8 cellular contexts compared by ENCODE assay signal in the genomic region with DNA sequence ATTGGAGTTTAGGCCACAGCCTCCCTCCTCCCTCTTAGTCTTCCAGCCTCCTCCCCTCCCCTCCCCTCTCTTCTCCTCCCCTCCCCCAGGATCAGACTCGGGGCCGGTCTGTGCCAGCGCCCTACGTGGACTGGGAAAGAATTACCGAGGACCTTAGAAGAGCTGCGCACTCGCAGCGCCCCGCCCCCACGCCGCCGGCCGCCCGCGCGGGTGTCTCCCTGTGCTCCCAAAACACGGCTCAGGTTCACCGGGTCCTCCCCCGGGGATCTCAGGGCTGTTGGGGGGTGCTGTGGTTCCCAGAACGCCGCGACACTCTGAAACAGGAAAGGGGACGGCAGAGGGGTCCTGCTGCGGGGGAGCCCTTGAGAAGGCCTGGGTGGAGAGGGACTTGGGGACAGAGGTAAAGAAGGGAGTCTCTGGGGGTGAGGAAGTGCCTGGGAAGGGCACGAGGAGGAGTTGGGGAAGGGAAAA.
DNase-seq lines count a peak whose midpoint lies in the region; ATAC-seq, FAIRE-seq and TF ChIP-seq lines count a peak whose summit lies in the region.

No MANE protein-coding gene starts in this region.

- CTCF ChIA-PET in K562 (lab: Yijun Ruan, JAX; ENCODE audit: low intra/inter-chr PET ratio) = no interaction called here

- H3K27me3 ChIP-seq in K562 (ENCODE audit: control insufficient read depth in 2 of 2, insufficient read depth in 2 of 2, low read length in 2 of 2) (no peaks in the 10 kb centered on the region), hepatocyte (no peaks in the 10 kb centered on the region), prostate gland (replicated peaks; ENCODE audit: insufficient read depth) (no peaks in the 10 kb centered on the region)

- no peaks in the 10 kb centered on the region for H3K9me2 ChIP-seq in hepatocyte (replicated peaks; ENCODE audit: insufficient read depth)

- peak; percentile 25 to 37; a peak in 2 of 4 replicates for TF ChIP-seq RAD21 in K562 (CRISPR knock-in tag; conservative IDR thresholded peaks at IDR 0.05 in 1 of 2, IDR thresholded peaks at IDR 0.05 in 1 of 2)

- H3K9me3 ChIP-seq in K562 (replicated peaks; ENCODE audit: control insufficient read depth, insufficient read depth, low read depth, low read length) (no peaks in the 10 kb centered on the region), hepatocyte (ENCODE audit: low read depth) (no peaks in the 10 kb centered on the region), prostate gland (no peaks in the 10 kb centered on the region)

- FAIRE-seq in K562 (lab: Jason Lieb, UNC) = peak; percentile 79

- no peaks in the 10 kb centered on the region for H3K9me1 ChIP-seq in K562 (ENCODE audit: control insufficient read depth, insufficient read depth, low read length)

- H3K4me3 ChIP-seq in K562 (peak overlapping the region; percentile 56), hepatocyte (no peak overlapping the region), prostate gland (no peak overlapping the region)

- ATAC-seq in K562 (peak; percentile 94), GM18517 (IDR thresholded peaks at IDR 0.05; ENCODE audit: unreplicated experiment) (no peak), HG03175 (IDR thresholded peaks at IDR 0.05; ENCODE audit: unreplicated experiment) (no peak)

- intact Hi-C loops in K562 (cut with micrococcal nuclease) = loop anchor here (1.0 kb wide), 2 partner anchors 10 to 121 kb away; no protein-coding TSS in a partner anchor
- intact Hi-C loops in prostate gland (cut with DNase I) = loop anchor here (2.0 to 10.0 kb wide), 3 partner anchors 120 to 260 kb away; no protein-coding TSS in a partner anchor

- H3K27ac ChIP-seq in K562 (ENCODE audit: extremely low read depth, low read depth, low read length) (peak overlapping the region; percentile 86), hepatocyte (no peak overlapping the region), prostate gland (no peak overlapping the region)

- peak overlapping the region; percentile 48 for H3K4me3 Mint-ChIP-seq in T-helper 1 cell treated with Interleukin-12 subunit alpha and Interleukin-12 subunit beta and Interleukin-4 antibody, amounts not matched to agents 30 μg/mL and 1 μg/mL, for 36 hours

- TF ChIP-seq CTCF in K562 (IDR thresholded peaks at IDR 0.05 in 2 of 3, conservative IDR thresholded peaks at IDR 0.05 in 1 of 3; ENCODE audit: insufficient read depth in 2 of 3, low read depth in 1 of 3, low read length in 3 of 3) (no peak), hepatocyte (IDR thresholded peaks at IDR 0.05; ENCODE audit: poor library complexity) (no peak), prostate gland (IDR thresholded peaks at IDR 0.05) (no peak)

- H3K36me3 ChIP-seq in K562 (ENCODE audit: control insufficient read depth, insufficient read depth, low read length) (no peaks in the 10 kb centered on the region), hepatocyte (replicated peaks; ENCODE audit: insufficient read depth, low read depth) (no peaks in the 10 kb centered on the region), prostate gland (no peaks in the 10 kb centered on the region)

- peaks cover 11 to 26% of the 10 kb centered on the region in 2 experiments for H3K4me1 ChIP-seq in K562 (replicated peaks in 1 of 2; ENCODE audit: control insufficient read depth in 2 of 2, insufficient read depth in 2 of 2, low read length in 2 of 2)
- peaks cover 10% of the 10 kb centered on the region for H3K4me1 ChIP-seq in hepatocyte (ENCODE audit: insufficient read depth)
- H3K4me1 ChIP-seq in prostate gland (replicated peaks) = no peaks in the 10 kb centered on the region

- WGBS in K562 (ENCODE audit: insufficient coverage, low coverage, missing lambda C conversion rate) = 2% methylated on average over 11 of the region's 25 CpGs
- 51% methylated on average over 22 of the region's 25 CpGs for WGBS in hepatocyte (ENCODE audit: low lambda C conversion rate, missing lambda C conversion rate)
- WGBS in prostate gland = 1% methylated on average over 15 of the region's 25 CpGs

- BruUV-seq in K562 (replicated peaks; lab: Mats Ljungman, UMichigan) = no TSS peak

- H2AFZ ChIP-seq in K562 (ENCODE audit: low read depth, low read length) (peak overlapping the region; percentile 96), hepatocyte (peak overlapping the region; percentile 66)

- in situ Hi-C loops in K562 (cut with MboI) = no loop called here

- no peaks in the 10 kb centered on the region for H3K9me3 Mint-ChIP-seq in T-helper 1 cell treated with Interleukin-12 subunit alpha and Interleukin-12 subunit beta and Interleukin-4 antibody, amounts not matched to agents 30 μg/mL and 1 μg/mL, for 36 hours

- H3K4me1 Mint-ChIP-seq in T-helper 1 cell treated with Interleukin-12 subunit alpha and Interleukin-12 subunit beta and Interleukin-4 antibody, amounts not matched to agents 30 μg/mL and 1 μg/mL, for 36 hours (ENCODE audit: low read depth) = peaks cover 19% of the 10 kb centered on the region

- H3K4me2 ChIP-seq in K562 (ENCODE audit: insufficient read depth, low read length) (peak overlapping the region; percentile 84), hepatocyte (peak overlapping the region; percentile 85)

- POLR2A ChIA-PET in K562 (lab: Yijun Ruan, JAX) = interaction anchor here (0.6 kb wide), 2 partner anchors 120 to 144 kb away, joined by 3 read pairs; no protein-coding TSS in a partner anchor

- H3K79me2 ChIP-seq in K562 (ENCODE audit: control insufficient read depth, insufficient read depth, low read length) (no peaks in the 10 kb centered on the region), hepatocyte (no peaks in the 10 kb centered on the region)

- peak; percentile 15 for DNase-seq in DMS79 treated with DMSO at 0.1 percent for 48 hours (lab: John Stamatoyannopoulos, UW)
- DNase-seq in NCI-H1092 treated with DMSO at 0.1 percent for 48 hours (lab: John Stamatoyannopoulos, UW) = peak; percentile 86
- peak; percentile 89 to 93 (median 90) for DNase-seq in K562 (ENCODE audit: extremely low read depth in 1 of 4, low spot score in 3 of 4)
- DNase-seq in hepatocyte (ENCODE audit: low spot score) = peak; percentile 87
- peak; percentile 56 for DNase-seq in prostate gland (ENCODE audit: low spot score)

- peaks cover 4% of the 10 kb centered on the region for H3K27me3 Mint-ChIP-seq in T-helper 1 cell treated with Interleukin-12 subunit alpha and Interleukin-12 subunit beta and Interleukin-4 antibody, amounts not matched to agents 30 μg/mL and 1 μg/mL, for 36 hours (ENCODE audit: low read depth)

- 0 out of 2 replicates have a peak, but pooled peaks have one; percentile 44 for TF ChIP-seq POLR2A in K562 (conservative IDR thresholded peaks at IDR 0.05)
- no peak for TF ChIP-seq POLR2A in prostate gland (IDR thresholded peaks at IDR 0.05)

- H3K36me3 Mint-ChIP-seq in T-helper 1 cell treated with Interleukin-12 subunit alpha and Interleukin-12 subunit beta and Interleukin-4 antibody, amounts not matched to agents 30 μg/mL and 1 μg/mL, for 36 hours (ENCODE audit: low read depth) = peaks cover 1% of the 10 kb centered on the region

- peak overlapping the region; percentile 78 to 90 for H3K9ac ChIP-seq in K562 (ENCODE audit: insufficient read depth in 1 of 2, low read depth in 2 of 2, low read length in 2 of 2)

- H4K20me1 ChIP-seq in K562 (replicated peaks; ENCODE audit: control insufficient read depth, insufficient read depth, low read length) = no peaks in the 10 kb centered on the region
- no peaks in the 10 kb centered on the region for H4K20me1 ChIP-seq in hepatocyte (ENCODE audit: insufficient read depth, poor library complexity, severe bottlenecking)

- H3K27ac Mint-ChIP-seq in T-helper 1 cell treated with Interleukin-12 subunit alpha and Interleukin-12 subunit beta and Interleukin-4 antibody, amounts not matched to agents 30 μg/mL and 1 μg/mL, for 36 hours = peak overlapping the region; percentile 31

- TF ChIP-seq EP300 in K562 (IDR thresholded peaks at IDR 0.05; ENCODE audit: low read length) = peak; percentile 26; the same call in 1 of the 2 replicates

TF ChIP-seq in K562, 482 proteins besides CTCF, POLR2A, EP300 and RAD21 (continues in another document):
- TF ChIP-seq, protein P1, sequence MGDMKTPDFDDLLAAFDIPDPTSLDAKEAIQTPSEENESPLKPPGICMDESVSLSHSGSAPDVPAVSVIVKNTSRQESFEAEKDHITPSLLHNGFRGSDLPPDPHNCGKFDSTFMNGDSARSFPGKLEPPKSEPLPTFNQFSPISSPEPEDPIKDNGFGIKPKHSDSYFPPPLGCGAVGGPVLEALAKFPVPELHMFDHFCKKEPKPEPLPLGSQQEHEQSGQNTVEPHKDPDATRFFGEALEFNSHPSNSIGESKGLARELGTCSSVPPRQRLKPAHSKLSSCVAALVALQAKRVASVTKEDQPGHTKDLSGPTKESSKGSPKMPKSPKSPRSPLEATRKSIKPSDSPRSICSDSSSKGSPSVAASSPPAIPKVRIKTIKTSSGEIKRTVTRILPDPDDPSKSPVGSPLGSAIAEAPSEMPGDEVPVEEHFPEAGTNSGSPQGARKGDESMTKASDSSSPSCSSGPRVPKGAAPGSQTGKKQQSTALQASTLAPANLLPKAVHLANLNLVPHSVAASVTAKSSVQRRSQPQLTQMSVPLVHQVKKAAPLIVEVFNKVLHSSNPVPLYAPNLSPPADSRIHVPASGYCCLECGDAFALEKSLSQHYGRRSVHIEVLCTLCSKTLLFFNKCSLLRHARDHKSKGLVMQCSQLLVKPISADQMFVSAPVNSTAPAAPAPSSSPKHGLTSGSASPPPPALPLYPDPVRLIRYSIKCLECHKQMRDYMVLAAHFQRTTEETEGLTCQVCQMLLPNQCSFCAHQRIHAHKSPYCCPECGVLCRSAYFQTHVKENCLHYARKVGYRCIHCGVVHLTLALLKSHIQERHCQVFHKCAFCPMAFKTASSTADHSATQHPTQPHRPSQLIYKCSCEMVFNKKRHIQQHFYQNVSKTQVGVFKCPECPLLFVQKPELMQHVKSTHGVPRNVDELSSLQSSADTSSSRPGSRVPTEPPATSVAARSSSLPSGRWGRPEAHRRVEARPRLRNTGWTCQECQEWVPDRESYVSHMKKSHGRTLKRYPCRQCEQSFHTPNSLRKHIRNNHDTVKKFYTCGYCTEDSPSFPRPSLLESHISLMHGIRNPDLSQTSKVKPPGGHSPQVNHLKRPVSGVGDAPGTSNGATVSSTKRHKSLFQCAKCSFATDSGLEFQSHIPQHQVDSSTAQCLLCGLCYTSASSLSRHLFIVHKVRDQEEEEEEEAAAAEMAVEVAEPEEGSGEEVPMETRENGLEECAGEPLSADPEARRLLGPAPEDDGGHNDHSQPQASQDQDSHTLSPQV (IDR thresholded peaks at IDR 0.05) = 0 out of 2 replicates have a peak, but pooled peaks have one; percentile 42
- TF ChIP-seq BHLHE40 (IDR thresholded peaks at IDR 0.05; ENCODE audit: low read length) = peak; percentile 40; the same call in 1 of the 2 replicates

Comparison
In these comparisons a context has a peak if more than half of its experiments do, and no peak if none do; other contexts are left out.
1. DNase-seq: peak in every context shown above with its lines; median percentile 90 in K562; 87 in hepatocyte; 86 in NCI-H1092 treated with DMSO at 0.1 percent for 48 hours; 56 in prostate gland; 15 in DMS79 treated with DMSO at 0.1 percent for 48 hours.